Comparison of ENCODE assay signal across 8 cellular contexts in genomic region chr10:62528441-62528840, GRCh38.
DNase-seq lines count a peak whose midpoint lies in the region; ATAC-seq and TF ChIP-seq lines count a peak whose summit lies in the region.

No MANE protein-coding gene starts in this region.

- H3K27ac ChIP-seq in RWPE1: no peak overlapping the region
- no peak overlapping the region for H3K27ac ChIP-seq in A673 (ENCODE audit: low read depth, low read length, poor library complexity, severe bottlenecking)
- H3K27ac ChIP-seq in prostate gland: no peak overlapping the region

- H3K36me3 ChIP-seq in A673 (ENCODE audit: insufficient read depth, low read length, poor library complexity, severe bottlenecking) (no peaks in the 10 kb centered on the region), prostate gland (no peaks in the 10 kb centered on the region)

- CTCF ChIA-PET in GM10248 (lab: Yijun Ruan, JAX) (interaction anchor here (1.0 to 1.7 kb wide), 8 partner anchors 20 to 1101 kb away, joined by 3 to 5 read pairs (median 3); no protein-coding TSS in a partner anchor), RWPE1 (lab: Yijun Ruan, JAX) (interaction anchor here (0.6 kb wide), 1 partner anchor 115 kb away, joined by 3 read pairs; no protein-coding TSS in a partner anchor), A673 (lab: Charles Lee) (no interaction called here)
- CTCF ChIA-PET in activated CD8-positive, alpha-beta T cell treated with anti-CD3 and anti-CD28 coated beads, Interleukin-2, amount 10 ng/mL, durations not matched to agents 7 days and 5 days (lab: Charles Lee): interaction anchor here (1.9 to 3.1 kb wide), 2 partner anchors 37 to 289 kb away, joined by 6 to 16 read pairs; no protein-coding TSS in a partner anchor

- H3K36me3 Mint-ChIP-seq in activated CD8-positive, alpha-beta T cell treated with anti-CD3 and anti-CD28 coated beads, Interleukin-2, amount 10 ng/mL, durations not matched to agents 7 days and 5 days (ENCODE audit: low read depth): peaks cover 43% of the 10 kb centered on the region

- H3K27me3 Mint-ChIP-seq in activated CD8-positive, alpha-beta T cell treated with anti-CD3 and anti-CD28 coated beads, Interleukin-2, amount 10 ng/mL, durations not matched to agents 7 days and 5 days (ENCODE audit: low read depth): no peaks in the 10 kb centered on the region

- H3K4me1 ChIP-seq in A673 (ENCODE audit: insufficient read depth, low read length, poor library complexity, severe bottlenecking): no peaks in the 10 kb centered on the region
- no peaks in the 10 kb centered on the region for H3K4me1 ChIP-seq in prostate gland (replicated peaks)

- ATAC-seq in HG03439 (IDR thresholded peaks at IDR 0.05; ENCODE audit: unreplicated experiment): peak; percentile 94
- peak; percentile 93 for ATAC-seq in activated CD8-positive, alpha-beta T cell treated with anti-CD3 and anti-CD28 coated beads, Interleukin-2, amount 10 ng/mL, durations not matched to agents 7 days and 5 days

- peak; percentile 73 for DNase-seq in GM10248 (ENCODE audit: extremely low spot score)
- DNase-seq in GM20000 (ENCODE audit: low spot score): peak; percentile 67
- no peak for DNase-seq in activated CD8-positive, alpha-beta T cell treated with anti-CD3 and anti-CD28 coated beads, Interleukin-2, amount 10 ng/mL, durations not matched to agents 7 days and 5 days
- no peak for DNase-seq in RWPE1 (ENCODE audit: low spot score)
- DNase-seq in D341Med (ENCODE audit: low spot score): no peak
- no peak for DNase-seq in A673 (ENCODE audit: low spot score)
- no peak for DNase-seq in prostate gland (ENCODE audit: low spot score)

- WGBS in prostate gland: 44% methylated on average over 1 of the region's 1 CpG

- H3K27me3 ChIP-seq in A673 (replicated peaks; ENCODE audit: insufficient read depth, low read depth, low read length, poor library complexity): no peaks in the 10 kb centered on the region
- no peaks in the 10 kb centered on the region for H3K27me3 ChIP-seq in prostate gland (replicated peaks; ENCODE audit: insufficient read depth)

- peaks cover 20% of the 10 kb centered on the region for H3K9me3 Mint-ChIP-seq in activated CD8-positive, alpha-beta T cell treated with anti-CD3 and anti-CD28 coated beads, Interleukin-2, amount 10 ng/mL, durations not matched to agents 7 days and 5 days (ENCODE audit: insufficient read depth)

- H3K4me1 Mint-ChIP-seq in activated CD8-positive, alpha-beta T cell treated with anti-CD3 and anti-CD28 coated beads, Interleukin-2, amount 10 ng/mL, durations not matched to agents 7 days and 5 days (ENCODE audit: low read depth): peaks cover 40% of the 10 kb centered on the region

- no peak for TF ChIP-seq POLR2A in prostate gland (IDR thresholded peaks at IDR 0.05)

- H3K27ac Mint-ChIP-seq in activated CD8-positive, alpha-beta T cell treated with anti-CD3 and anti-CD28 coated beads, Interleukin-2, amount 10 ng/mL, durations not matched to agents 7 days and 5 days: peak overlapping the region; percentile 86

- H3K4me3 ChIP-seq in A673 (ENCODE audit: low read depth, low read length, poor library complexity, severe bottlenecking) (no peak overlapping the region), prostate gland (no peak overlapping the region)

- H3K9me3 ChIP-seq in A673 (ENCODE audit: low read depth, low read length, poor library complexity, severe bottlenecking) (no peaks in the 10 kb centered on the region), prostate gland (no peaks in the 10 kb centered on the region)

- no TSS peak for BruUV-seq in A673 (replicated peaks; lab: Mats Ljungman, UMichigan)

- POLR2A ChIA-PET in GM10248 (lab: Yijun Ruan, JAX): interaction anchor here (0.6 to 1.0 kb wide), 3 partner anchors 288 to 1101 kb away, joined by 3 read pairs; no protein-coding TSS in a partner anchor
- POLR2A ChIA-PET in activated CD8-positive, alpha-beta T cell treated with anti-CD3 and anti-CD28 coated beads, Interleukin-2, amount 10 ng/mL, durations not matched to agents 7 days and 5 days (lab: Charles Lee): no interaction called here
- POLR2A ChIA-PET in RWPE1 (lab: Yijun Ruan, JAX; ENCODE audit: low non-redundant PET): no interaction called here
- POLR2A ChIA-PET in A673 (lab: Charles Lee; ENCODE audit: low non-redundant PET): no interaction called here

- intact Hi-C loops in A673 (cut with micrococcal nuclease; ENCODE audit: unreplicated experiment) (no loop called here), prostate gland (cut with DNase I) (no loop called here)

- peak overlapping the region; percentile 40 for H3K4me3 Mint-ChIP-seq in activated CD8-positive, alpha-beta T cell treated with anti-CD3 and anti-CD28 coated beads, Interleukin-2, amount 10 ng/mL, durations not matched to agents 7 days and 5 days

- TF ChIP-seq CTCF in GM10248 (IDR thresholded peaks at IDR 0.05; ENCODE audit: control extremely low read depth, extremely low read depth, low read depth, missing control alignments) (no peak), GM20000 (IDR thresholded peaks at IDR 0.05; ENCODE audit: extremely low read depth, missing control alignments) (no peak), RWPE1 (conservative IDR thresholded peaks at IDR 0.05; ENCODE audit: low read depth) (no peak), A673 (conservative IDR thresholded peaks at IDR 0.05; ENCODE audit: low read depth, low read length) (no peak), prostate gland (IDR thresholded peaks at IDR 0.05) (no peak)

Comparison
In these comparisons a context has a peak if more than half of its experiments do, and no peak if none do; other contexts are left out.
1. DNase-seq: peak in GM10248 (single experiment) and GM20000 (single experiment); none in activated CD8-positive, alpha-beta T cell treated with anti-CD3 and anti-CD28 coated beads, Interleukin-2, amount 10 ng/mL, durations not matched to agents 7 days and 5 days (single experiment), RWPE1 (single experiment), D341Med (single experiment), A673 (single experiment) and prostate gland (single experiment).